In genomic region chr13:33015791-33016323, GRCh38 we compare ENCODE assay signal across 9 cellular contexts. TPM values are rescaled to one million over a fixed set of nuclear protein-coding genes. Genes with fewer than 3 reads are reported as not detected.
DNase-seq lines count a peak whose midpoint lies in the region; ATAC-seq and TF ChIP-seq lines count a peak whose summit lies in the region.
"Had no signal": no experiment of that assay in that cellular context is flagged by ENCODE, and none has a peak within 500 bp of the region (broad histone marks: within the 10 kb centered on the region; RNA-seq: fewer than 3 reads in every experiment).

No MANE protein-coding gene starts in this region.

- H3K27ac ChIP-seq in duodenal mucosa (ENCODE audit: low read depth, low read length) (peak overlapping the region; percentile 62), SJCRH30 (no peak overlapping the region)

- H3K27me3 ChIP-seq in duodenal mucosa (ENCODE audit: control insufficient read depth in 1 of 2, insufficient read depth in 2 of 2, low read length in 2 of 2) (peaks cover 10 to 23% of the 10 kb centered on the region in 2 donors), SJCRH30 (no peaks in the 10 kb centered on the region)

- H3K4me3 ChIP-seq in duodenal mucosa (ENCODE audit: low read depth in 1 of 2, low read length in 2 of 2) (peak overlapping the region; percentile 53 to 56), SJCRH30 (no peak overlapping the region)

- no peak overlapping the region for H3K27ac Mint-ChIP-seq in nephron progenitor cell

- no peaks in the 10 kb centered on the region for H3K9me3 ChIP-seq in duodenal mucosa (ENCODE audit: control insufficient read depth in 1 of 2, low read length in 2 of 2)
- H3K9me3 ChIP-seq in SJCRH30 (replicated peaks): no peaks in the 10 kb centered on the region; the same call in 1 of the 2 replicates

- peaks cover 6 to 12% of the 10 kb centered on the region in 2 donors for H3K4me1 ChIP-seq in duodenal mucosa (ENCODE audit: control insufficient read depth in 1 of 2, insufficient read depth in 2 of 2, low read length in 2 of 2)
- H3K4me1 ChIP-seq in SJCRH30: peaks cover 10% of the 10 kb centered on the region

- DNase-seq in GM13977 (ENCODE audit: low spot score): peak; percentile 48
- peak; percentile 39 for DNase-seq in nephron progenitor cell
- no peak for DNase-seq in globus pallidus (ENCODE audit: low spot score)
- no peak for DNase-seq in KBM-7
- DNase-seq in T1000 (lab: John Stamatoyannopoulos, UW): no peak
- no peak for DNase-seq in SJCRH30

- H3K9ac ChIP-seq in duodenal mucosa (ENCODE audit: low read depth in 1 of 2, low read length in 2 of 2): peak overlapping the region; percentile 18 to 22

- no peaks in the 10 kb centered on the region for H3K36me3 Mint-ChIP-seq in nephron progenitor cell (ENCODE audit: low read depth)

- no peak for TF ChIP-seq CTCF in GM13977 (IDR thresholded peaks at IDR 0.05; ENCODE audit: extremely low read depth, insufficient read depth, missing control alignments)
- no peak for TF ChIP-seq CTCF in nephron progenitor cell (IDR thresholded peaks at IDR 0.05)

- peaks cover 93% of the 10 kb centered on the region for H3K27me3 Mint-ChIP-seq in nephron progenitor cell (ENCODE audit: low read depth, poor library complexity)

- H3K4me3 Mint-ChIP-seq in nephron progenitor cell: peak overlapping the region; percentile 75

- peaks cover 14% of the 10 kb centered on the region for H3K4me1 Mint-ChIP-seq in nephron progenitor cell

- in situ Hi-C loops in GM13977 (cut with MboI; ENCODE audit: low pct_unique_long_range_greater_than_20kb, low sequenced_read_pairs, unreplicated experiment) (no loop called here), KBM-7 (cut with MboI; ENCODE audit: low pct_unique_long_range_greater_than_20kb, low sequenced_read_pairs) (no loop called here)

- H3K9me3 Mint-ChIP-seq in nephron progenitor cell: no peaks in the 10 kb centered on the region

- peak; percentile 22 for ATAC-seq in HG03108 (IDR thresholded peaks at IDR 0.05; ENCODE audit: unreplicated experiment)

- H3K36me3 ChIP-seq in duodenal mucosa (ENCODE audit: control insufficient read depth in 1 of 2, insufficient read depth in 2 of 2, low read length in 2 of 2) (no peaks in the 10 kb centered on the region), SJCRH30 (no peaks in the 10 kb centered on the region)

RNA-seq across cellular contexts. Expression of gene KL, which starts 0.4 kb away (rescaled TPM):
- total RNA-seq in SJCRH30 (2014; rRNA removed; shearing (Covaris generic)): not detected in 2 replicates
- total RNA-seq: HT1080 had no signal

Comparison
In these comparisons a context has a peak if more than half of its experiments do, and no peak if none do; other contexts are left out.
1. DNase-seq: peak in GM13977 (single experiment) and nephron progenitor cell (single experiment); none in globus pallidus (single experiment), KBM-7 (single experiment), T1000 (single experiment) and SJCRH30 (0 of 2).